Comparison of ENCODE assay signal across 23 cellular contexts in genomic region chr2:159075726-159076125, GRCh38.
A peak's percentile ranks its signal among the peaks of the same experiment; 100 is the strongest.
DNase-seq lines count a peak whose midpoint lies in the region; ATAC-seq and TF ChIP-seq lines count a peak whose summit lies in the region.
"Had no signal": no experiment of that assay in that cellular context is flagged by ENCODE, and none has a peak within 500 bp of the region (broad histone marks: within the 10 kb centered on the region; RNA-seq: fewer than 3 reads in every experiment).

No MANE protein-coding gene starts in this region.

- ATAC-seq in PC-3 (no peak), foreskin keratinocyte (no peak), HG03460 (IDR thresholded peaks at IDR 0.05; ENCODE audit: unreplicated experiment) (no peak), GM18498 (IDR thresholded peaks at IDR 0.05; ENCODE audit: unreplicated experiment) (no peak)
- ATAC-seq: activated naive CD8-positive, alpha-beta T cell treated with anti-CD3 and anti-CD28 coated beads, Interleukin-2, amount 50 U/mL, for 24 hours; T-cell had no signal

- H3K36me3 ChIP-seq in PC-3 (ENCODE audit: low read depth, low read length), result no peaks in the 10 kb centered on the region; the same call in 1 of the 2 replicates
- no peaks in the 10 kb centered on the region for H3K36me3 ChIP-seq in mammary epithelial cell (ENCODE audit: insufficient read depth, low read length)
- no peaks in the 10 kb centered on the region for H3K36me3 ChIP-seq in smooth muscle cell (ENCODE audit: low read depth)
- H3K36me3 ChIP-seq: heart left ventricle, pancreas, tibial nerve had no signal

- in situ Hi-C loops in mammary epithelial cell (cut with MboI; ENCODE audit: low sequenced_read_pairs in 2 of 2), result no loop called here

- no peaks in the 10 kb centered on the region for H3K9me2 ChIP-seq in PC-3 (replicated peaks; ENCODE audit: low read length)

- H3K27ac ChIP-seq in PC-3 (ENCODE audit: low read length) (no peak overlapping the region), mammary epithelial cell (ENCODE audit: insufficient read depth, low read depth, low read length) (no peak overlapping the region), foreskin keratinocyte (peak overlapping the region; percentile 24), smooth muscle cell (ENCODE audit: low read depth) (peak overlapping the region; percentile 13)
- H3K27ac ChIP-seq: pancreas had no signal

- H4K20me1 ChIP-seq in PC-3 (ENCODE audit: low read length), result no peaks in the 10 kb centered on the region
- H4K20me1 ChIP-seq in mammary epithelial cell (ENCODE audit: insufficient read depth, low read length), result no peaks in the 10 kb centered on the region
- peaks cover 8% of the 10 kb centered on the region for H4K20me1 ChIP-seq in smooth muscle cell (ENCODE audit: low read depth)

- H2AFZ ChIP-seq in PC-3 (ENCODE audit: low read length), result no peak overlapping the region
- H2AFZ ChIP-seq in mammary epithelial cell (ENCODE audit: low read depth, low read length), result no peak overlapping the region
- no peak overlapping the region for H2AFZ ChIP-seq in smooth muscle cell (ENCODE audit: low read depth)

- H3K4me1 ChIP-seq in PC-3 (ENCODE audit: insufficient read depth, low read length) (peaks cover 47% of the 10 kb centered on the region), mammary epithelial cell (ENCODE audit: insufficient read depth, low read length) (peaks cover 30% of the 10 kb centered on the region), foreskin keratinocyte (peaks cover 25% of the 10 kb centered on the region), smooth muscle cell (ENCODE audit: low read depth) (peaks cover 5% of the 10 kb centered on the region)
- H3K4me1 ChIP-seq: pancreas had no signal

- BruUV-seq in PC-3 (replicated peaks; lab: Mats Ljungman, UMichigan) (no TSS peak), mammary epithelial cell (replicated peaks; lab: Mats Ljungman, UMichigan) (no TSS peak)

- H3K27me3 ChIP-seq in PC-3 (ENCODE audit: low read length) (no peaks in the 10 kb centered on the region), mammary epithelial cell (ENCODE audit: insufficient read depth, low read length) (no peaks in the 10 kb centered on the region), foreskin keratinocyte (no peaks in the 10 kb centered on the region), smooth muscle cell (ENCODE audit: low read depth) (no peaks in the 10 kb centered on the region)
- H3K27me3 ChIP-seq: heart left ventricle, pancreas, tibial nerve had no signal

- H3K79me2 ChIP-seq in PC-3 (ENCODE audit: low read length) (peaks cover 17% of the 10 kb centered on the region), mammary epithelial cell (ENCODE audit: insufficient read depth, low read length) (peaks cover 70% of the 10 kb centered on the region), smooth muscle cell (ENCODE audit: low read depth) (peaks cover 21% of the 10 kb centered on the region)

- no peak overlapping the region for H3K4me3 ChIP-seq in PC-3 (ENCODE audit: low read length)
- H3K4me3 ChIP-seq in mammary epithelial cell (replicated peaks in 1 of 3; ENCODE audit: insufficient read depth in 1 of 3, low read depth in 2 of 3, low read length in 3 of 3), result no peak overlapping the region
- H3K4me3 ChIP-seq in smooth muscle cell, result no peak overlapping the region
- H3K4me3 ChIP-seq: heart left ventricle, pancreas, tibial nerve had no signal

- POLR2A ChIA-PET in PC-3 (lab: Charles Lee; ENCODE audit: unreplicated experiment), result interaction anchor here (0.8 kb wide), 1 partner anchor 16 kb away, joined by 8 read pairs; no protein-coding TSS in a partner anchor

- H3K9me3 ChIP-seq in PC-3 (ENCODE audit: low read length) (no peaks in the 10 kb centered on the region), mammary epithelial cell (replicated peaks; ENCODE audit: insufficient read depth, low read length) (no peaks in the 10 kb centered on the region), smooth muscle cell (replicated peaks; ENCODE audit: low read depth) (no peaks in the 10 kb centered on the region)
- H3K9me3 ChIP-seq: heart left ventricle, pancreas, tibial nerve had no signal

- CTCF ChIA-PET in PC-3 (lab: Charles Lee) (no interaction called here), mammary epithelial cell (lab: Charles Lee; ENCODE audit: low non-redundant PET) (no interaction called here)

- intact Hi-C loops in PC-3 (cut with micrococcal nuclease), result no loop called here
- intact Hi-C loops in mammary epithelial cell (cut with micrococcal nuclease), result no loop called here

- TF ChIP-seq CTCF in PC-3 (conservative IDR thresholded peaks at IDR 0.05; ENCODE audit: low read depth, low read length) (no peak), mammary epithelial cell (conservative IDR thresholded peaks at IDR 0.05 in 1 of 2, IDR thresholded peaks at IDR 0.05 in 1 of 2; ENCODE audit: extremely low read depth in 1 of 2, insufficient read depth in 1 of 2, low read depth in 1 of 2, low read length in 2 of 2) (no peak), foreskin keratinocyte (conservative IDR thresholded peaks at IDR 0.05) (no peak), smooth muscle cell (IDR thresholded peaks at IDR 0.05; ENCODE audit: borderline replicate concordance, insufficient read depth, poor library complexity, severe bottlenecking) (no peak)

- DNase-seq in PC-3 (no peak), mammary epithelial cell (no peak), foreskin keratinocyte (no peak), smooth muscle cell (lab: John Stamatoyannopoulos, UW; ENCODE audit: unreplicated experiment) (no peak), Kasumi-1 (lab: John Stamatoyannopoulos, UW) (no peak), NCI-H2171 treated with DMSO at 0.1 percent for 48 hours (lab: John Stamatoyannopoulos, UW) (no peak)
- DNase-seq: activated CD4-positive, alpha-beta T cell treated with anti-CD3 and anti-CD28 coated beads for 1 hour; activated CD8-positive, alpha-beta memory T cell treated with anti-CD3 and anti-CD28 coated beads for 24 hours; activated gamma-delta T cell treated with Interleukin-2 at 50 U/mL for 16 hours; activated naive CD8-positive, alpha-beta T cell treated with anti-CD3 and anti-CD28 coated beads, Interleukin-2, amount 50 U/mL, for 24 hours; activated T-cell treated with anti-CD3 and anti-CD28 coated beads, Interleukin-2, amount 50 U/mL, for 1 hour; CD4-positive, CD25-positive, alpha-beta regulatory T cell; heart left ventricle; KBM-7; naive B cell; NCI-H524; NK-92 treated with Interleukin-12 subunit alpha and Interleukin-12 subunit beta, amount 100 ng/mL, for 24 hours; pancreas; right cardiac atrium; T-cell had no signal

- no peak overlapping the region for H3K9ac ChIP-seq in PC-3 (ENCODE audit: low read length)
- no peak overlapping the region for H3K9ac ChIP-seq in mammary epithelial cell (ENCODE audit: insufficient read depth, low read length)
- no peak overlapping the region for H3K9ac ChIP-seq in smooth muscle cell (ENCODE audit: low read depth)

- H3F3A ChIP-seq in PC-3 (ENCODE audit: low read length, unreplicated experiment) (no peaks in the 10 kb centered on the region), smooth muscle cell (ENCODE audit: low read depth) (peaks cover 2% of the 10 kb centered on the region)

- H3K4me2 ChIP-seq in PC-3 (ENCODE audit: low read length) (peak overlapping the region; percentile 23), mammary epithelial cell (ENCODE audit: insufficient read depth, low read depth, low read length) (peak overlapping the region; percentile 19), smooth muscle cell (peak overlapping the region; percentile 45)

- dilution Hi-C loops in mammary epithelial cell (cut with HindIII; ENCODE audit: low sequenced_read_pairs), result no loop called here

- 87% methylated on average over 1 of the region's 1 CpG for WGBS in mammary epithelial cell (ENCODE audit: low coverage, missing lambda C conversion rate)
- WGBS in smooth muscle cell (ENCODE audit: low lambda C conversion rate), result 94% methylated on average over 1 of the region's 1 CpG

Comparison
In these comparisons a context has a peak if more than half of its experiments do, and no peak if none do; other contexts are left out.
1. H3K27ac ChIP-seq: peak in foreskin keratinocyte (single experiment) and smooth muscle cell (single experiment); none in PC-3 (single experiment) and mammary epithelial cell (single experiment).
2. Peak in every context shown above with its lines, with median percentiles within 50 percentile points of each other: H3K4me2 ChIP-seq.